In the genomic region with DNA sequence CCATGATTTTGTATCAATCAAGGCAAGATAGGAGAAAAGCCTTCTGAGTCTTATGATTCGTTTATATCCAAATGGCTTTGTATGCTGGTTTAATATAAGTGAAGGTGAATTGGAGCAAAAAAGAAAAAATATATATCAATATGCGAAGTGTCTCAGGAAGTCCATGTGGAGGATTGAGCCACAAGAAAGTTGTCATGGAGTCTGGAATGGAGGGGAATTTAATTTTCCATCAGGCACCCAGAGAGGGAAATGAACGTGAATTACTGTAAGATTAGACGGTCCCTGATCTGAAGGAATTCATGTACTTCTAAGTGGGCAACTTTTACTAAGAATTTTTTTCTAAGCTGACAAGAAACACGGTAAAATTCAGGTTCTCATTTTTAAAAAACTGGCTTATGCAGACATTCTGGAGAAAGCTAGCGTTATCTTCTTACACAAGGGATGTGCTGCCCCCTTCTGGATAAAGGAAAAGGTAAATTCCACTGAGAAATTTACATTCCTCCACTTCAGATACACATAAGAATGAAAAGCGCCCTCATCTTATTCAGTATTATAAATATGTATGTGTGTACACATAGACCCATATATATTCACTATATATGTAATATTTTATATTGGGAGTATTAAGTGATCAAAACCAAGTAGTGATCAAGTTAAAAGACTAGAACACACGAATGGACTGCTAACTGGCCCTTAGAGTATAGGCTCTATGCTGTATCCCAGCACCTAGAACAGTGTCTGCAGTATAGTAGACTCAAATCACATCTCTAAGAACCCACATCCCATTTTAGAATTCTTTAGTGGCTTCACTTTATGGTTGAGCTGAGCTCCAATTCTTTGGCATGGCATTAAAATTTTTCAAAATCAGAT, we compare ENCODE assay signal across 1 cellular context.
TF ChIP-seq lines count a peak whose summit lies in the region.

No MANE protein-coding gene starts in this region.

TF ChIP-seq in H1, 55 proteins besides CTCF, POLR2A, EP300 and RAD21 (continued from another document):
- no peak for TF ChIP-seq USF2 (IDR thresholded peaks at IDR 0.05; ENCODE audit: low read length)
